In the genomic region with DNA sequence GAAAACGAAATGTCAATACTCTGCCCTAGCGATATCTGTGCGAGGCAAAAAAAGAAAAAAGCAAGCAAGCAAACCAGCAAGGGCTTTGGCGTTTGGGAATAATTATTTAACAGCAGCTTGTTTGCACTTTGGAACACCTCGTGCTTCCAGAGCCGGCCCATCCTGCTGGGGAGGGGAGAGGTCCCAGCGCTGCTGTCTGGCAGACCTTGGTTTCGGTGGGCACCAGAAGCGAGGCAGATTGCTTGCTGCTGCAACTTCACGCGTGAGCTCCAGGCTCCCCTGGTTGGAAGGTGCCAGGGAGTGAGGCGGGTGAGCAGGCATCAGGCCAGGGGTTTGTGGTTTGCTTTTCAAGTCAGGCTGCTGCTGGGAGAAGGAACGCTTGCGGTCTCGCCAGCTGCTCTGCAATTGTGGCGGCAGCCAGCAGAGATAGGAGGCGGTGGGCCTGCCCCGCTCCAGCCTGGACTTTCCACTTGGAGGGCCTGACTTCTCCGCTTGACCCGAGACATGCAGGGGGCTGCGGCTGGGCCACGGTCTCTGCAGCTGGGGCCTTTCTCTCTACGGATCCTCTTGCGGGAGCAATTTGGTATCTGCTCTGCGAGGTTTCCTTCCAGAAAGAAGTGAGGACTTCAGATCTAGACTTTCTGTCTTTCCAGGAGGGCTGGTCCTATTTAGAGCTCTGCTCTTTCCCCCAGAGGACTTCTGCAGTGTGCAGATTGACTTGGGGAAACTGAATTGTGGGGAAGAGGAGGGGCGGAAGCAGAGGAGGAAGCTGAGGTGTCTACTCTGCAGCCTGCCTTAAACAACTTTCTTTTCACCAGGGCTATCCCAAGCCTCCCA, we compare ENCODE assay signal across 8 cellular contexts.
DNase-seq lines count a peak whose midpoint lies in the region.

No MANE protein-coding gene starts in this region.

- in situ Hi-C loops in HAP-1 (cut with MboI; ENCODE audit: low sequenced_read_pairs): no loop called here

- H3K36me3 ChIP-seq in HAP-1 (replicated peaks): no peaks in the 10 kb centered on the region

- no peaks in the 10 kb centered on the region for H3K27me3 ChIP-seq in HAP-1 (ENCODE audit: low read depth)

- H3K9me3 ChIP-seq in HAP-1: no peaks in the 10 kb centered on the region

- H3K4me1 ChIP-seq in HAP-1: no peaks in the 10 kb centered on the region

- H3K27ac ChIP-seq in skin epidermis: peak overlapping the region in 20 of 21 experiments; percentile 34 to 88 (median 66)

- DNase-seq in Daoy (ENCODE audit: low read depth): peak; percentile 90
- DNase-seq in HK-2 (ENCODE audit: unreplicated experiment): peak; percentile 68
- peak; percentile 63 for DNase-seq in SW480 (ENCODE audit: low spot score)
- peak; percentile 97 for DNase-seq in astrocyte of the hippocampus (ENCODE audit: low read depth, low spot score)
- DNase-seq in hippocampal formation (lab: John Stamatoyannopoulos, UW): peak; percentile 36 to 44
- DNase-seq in putamen (ENCODE audit: low spot score): no peak
- DNase-seq in HAP-1 (ENCODE audit: low spot score in 2 of 2): no peak

- H3K4me3 ChIP-seq in skin epidermis (peak overlapping the region in 6 of 7 experiments; percentile 3 to 43 (median 14)), HAP-1 (no peak overlapping the region)

Comparison
In these comparisons a context has a peak if more than half of its experiments do, and no peak if none do; other contexts are left out.
1. DNase-seq: peak in Daoy (single experiment), HK-2 (single experiment), SW480 (single experiment), astrocyte of the hippocampus (single experiment) and hippocampal formation (2 of 2); none in putamen (single experiment) and HAP-1 (0 of 2).